Comparison of ENCODE assay signal across 1 cellular context in the genomic region with DNA sequence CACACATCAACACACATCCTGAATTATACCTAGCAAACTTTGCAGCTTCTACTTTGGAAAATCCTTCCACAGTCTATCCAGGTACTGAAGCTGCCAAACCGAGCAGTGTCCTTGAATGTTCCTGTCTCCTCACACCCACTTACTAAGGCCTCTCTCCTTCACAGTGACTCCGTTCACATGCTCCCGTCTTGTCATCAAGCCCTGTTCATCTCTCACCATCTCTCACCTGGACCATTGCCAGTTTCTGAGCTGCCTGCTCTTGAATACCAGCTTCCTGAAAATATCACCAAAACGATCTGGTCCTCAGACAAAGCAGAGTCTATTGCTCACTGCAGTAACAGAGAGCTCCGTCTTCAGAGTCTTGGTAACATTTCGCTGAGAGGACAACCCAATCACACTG.
TF ChIP-seq lines count a peak whose summit lies in the region.

No MANE protein-coding gene starts in this region.

TF ChIP-seq in WTC11, 78 proteins besides CTCF, POLR2A, EP300 and RAD21 (continued from another document):
- TF ChIP-seq, protein P1, sequence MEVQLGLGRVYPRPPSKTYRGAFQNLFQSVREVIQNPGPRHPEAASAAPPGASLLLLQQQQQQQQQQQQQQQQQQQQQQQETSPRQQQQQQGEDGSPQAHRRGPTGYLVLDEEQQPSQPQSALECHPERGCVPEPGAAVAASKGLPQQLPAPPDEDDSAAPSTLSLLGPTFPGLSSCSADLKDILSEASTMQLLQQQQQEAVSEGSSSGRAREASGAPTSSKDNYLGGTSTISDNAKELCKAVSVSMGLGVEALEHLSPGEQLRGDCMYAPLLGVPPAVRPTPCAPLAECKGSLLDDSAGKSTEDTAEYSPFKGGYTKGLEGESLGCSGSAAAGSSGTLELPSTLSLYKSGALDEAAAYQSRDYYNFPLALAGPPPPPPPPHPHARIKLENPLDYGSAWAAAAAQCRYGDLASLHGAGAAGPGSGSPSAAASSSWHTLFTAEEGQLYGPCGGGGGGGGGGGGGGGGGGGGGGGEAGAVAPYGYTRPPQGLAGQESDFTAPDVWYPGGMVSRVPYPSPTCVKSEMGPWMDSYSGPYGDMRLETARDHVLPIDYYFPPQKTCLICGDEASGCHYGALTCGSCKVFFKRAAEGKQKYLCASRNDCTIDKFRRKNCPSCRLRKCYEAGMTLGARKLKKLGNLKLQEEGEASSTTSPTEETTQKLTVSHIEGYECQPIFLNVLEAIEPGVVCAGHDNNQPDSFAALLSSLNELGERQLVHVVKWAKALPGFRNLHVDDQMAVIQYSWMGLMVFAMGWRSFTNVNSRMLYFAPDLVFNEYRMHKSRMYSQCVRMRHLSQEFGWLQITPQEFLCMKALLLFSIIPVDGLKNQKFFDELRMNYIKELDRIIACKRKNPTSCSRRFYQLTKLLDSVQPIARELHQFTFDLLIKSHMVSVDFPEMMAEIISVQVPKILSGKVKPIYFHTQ (CRISPR knock-in tag; IDR thresholded peaks at IDR 0.05): no peak
- TF ChIP-seq, protein P2, sequence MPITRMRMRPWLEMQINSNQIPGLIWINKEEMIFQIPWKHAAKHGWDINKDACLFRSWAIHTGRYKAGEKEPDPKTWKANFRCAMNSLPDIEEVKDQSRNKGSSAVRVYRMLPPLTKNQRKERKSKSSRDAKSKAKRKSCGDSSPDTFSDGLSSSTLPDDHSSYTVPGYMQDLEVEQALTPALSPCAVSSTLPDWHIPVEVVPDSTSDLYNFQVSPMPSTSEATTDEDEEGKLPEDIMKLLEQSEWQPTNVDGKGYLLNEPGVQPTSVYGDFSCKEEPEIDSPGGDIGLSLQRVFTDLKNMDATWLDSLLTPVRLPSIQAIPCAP (CRISPR knock-in tag; IDR thresholded peaks at IDR 0.05): no peak
TF ChIP-seq in WTC11: peak in this region for 0.
